ENCODE assay signal across 8 cellular contexts in genomic region chr10:73810735-73811465, GRCh38. TPM values are rescaled to one million over a fixed set of nuclear protein-coding genes. Genes with fewer than 3 reads are reported as not detected.
DNase-seq lines count a peak whose midpoint lies in the region; ATAC-seq and TF ChIP-seq lines count a peak whose summit lies in the region.

No MANE protein-coding gene starts in this region.

- no peaks in the 10 kb centered on the region for H3K9me3 Mint-ChIP-seq in brain

- peak; percentile 27 for ATAC-seq in HG03103 (IDR thresholded peaks at IDR 0.05; ENCODE audit: low read depth, unreplicated experiment)
- peak; percentile 19 for ATAC-seq in T-helper 17 cell

- H3K27me3 Mint-ChIP-seq in T-helper 17 cell, result no peaks in the 10 kb centered on the region
- H3K27me3 Mint-ChIP-seq in brain, result peaks cover 7% of the 10 kb centered on the region

- peak; percentile 25 to 32 for DNase-seq in activated CD8-positive, alpha-beta memory T cell treated with anti-CD3 and anti-CD28 coated beads for 4 hours (ENCODE audit: low read depth in 2 of 2)
- DNase-seq in activated CD8-positive, alpha-beta memory T cell treated with anti-CD3 and anti-CD28 coated beads for 24 hours, result no peak
- DNase-seq in T-helper 17 cell, result peak; percentile 43 to 57 (median 53)
- peak; percentile 45 for DNase-seq in kidney tubule cell (ENCODE audit: low spot score)
- peak; percentile 31 to 39 (median 38) for DNase-seq in stimulated activated CD4-positive, alpha-beta T cell treated with anti-CD3 and anti-CD28 coated beads, TNF-alpha, amount 100 ng/mL, for 1 hour (ENCODE audit: low read depth in 3 of 3, low spot score in 1 of 3)
- no peak for DNase-seq in cerebellar nuclear complex (lab: John Stamatoyannopoulos, UW)

- H3K4me3 Mint-ChIP-seq in T-helper 17 cell (peak overlapping the region; percentile 93), brain (peak overlapping the region; percentile 85 to 93 (median 87))

- H3K4me1 Mint-ChIP-seq in T-helper 17 cell (peaks cover 36% of the 10 kb centered on the region), brain (peaks cover 38% of the 10 kb centered on the region)

- no peaks in the 10 kb centered on the region for H3K9me3 ChIP-seq in T-helper 17 cell (ENCODE audit: control insufficient read depth, low read length, poor library complexity, severe bottlenecking)

- peak overlapping the region; percentile 83 for H3K27ac Mint-ChIP-seq in T-helper 17 cell
- peak overlapping the region; percentile 55 to 92 (median 72) for H3K27ac Mint-ChIP-seq in brain

- peaks cover 10% of the 10 kb centered on the region for H3K36me3 Mint-ChIP-seq in T-helper 17 cell (ENCODE audit: low read depth)
- peaks cover 31% of the 10 kb centered on the region for H3K36me3 Mint-ChIP-seq in brain

- no peak for TF ChIP-seq CTCF in brain (conservative IDR thresholded peaks at IDR 0.05)

RNA-seq across cellular contexts. Expression of gene NDST2, which starts 0.5 kb away (rescaled TPM):
- total RNA-seq in T-helper 17 cell, result 10 to 100 TPM; 80.6 to 80.9 TPM
- 9.0 TPM for polyA plus RNA-seq in brain (ENCODE audit: insufficient read depth, low read depth, low replicate concordance)

RNA-seq across cellular contexts. Expression of gene ZSWIM8, which starts 25.5 kb away (rescaled TPM):
- 10 to 100 TPM; 71.7 to 74.7 TPM for total RNA-seq in T-helper 17 cell
- polyA plus RNA-seq in brain (ENCODE audit: insufficient read depth, low read depth, low replicate concordance), result 81.2 TPM

RNA-seq across cellular contexts. Expression of gene CHCHD1, which starts 29.1 kb away (rescaled TPM):
- 1 to 10 TPM; 6.6 to 7.6 TPM for total RNA-seq in T-helper 17 cell
- 35.9 TPM for polyA plus RNA-seq in brain (ENCODE audit: insufficient read depth, low read depth, low replicate concordance)

Comparison
In these comparisons a context has a peak if more than half of its experiments do, and no peak if none do; other contexts are left out.
1. DNase-seq: peak in activated CD8-positive, alpha-beta memory T cell treated with anti-CD3 and anti-CD28 coated beads for 4 hours (2 of 2), T-helper 17 cell (3 of 3), kidney tubule cell (single experiment) and stimulated activated CD4-positive, alpha-beta T cell treated with anti-CD3 and anti-CD28 coated beads, TNF-alpha, amount 100 ng/mL, for 1 hour (3 of 3); none in activated CD8-positive, alpha-beta memory T cell treated with anti-CD3 and anti-CD28 coated beads for 24 hours (single experiment) and cerebellar nuclear complex (0 of 2).